In the genomic region with DNA sequence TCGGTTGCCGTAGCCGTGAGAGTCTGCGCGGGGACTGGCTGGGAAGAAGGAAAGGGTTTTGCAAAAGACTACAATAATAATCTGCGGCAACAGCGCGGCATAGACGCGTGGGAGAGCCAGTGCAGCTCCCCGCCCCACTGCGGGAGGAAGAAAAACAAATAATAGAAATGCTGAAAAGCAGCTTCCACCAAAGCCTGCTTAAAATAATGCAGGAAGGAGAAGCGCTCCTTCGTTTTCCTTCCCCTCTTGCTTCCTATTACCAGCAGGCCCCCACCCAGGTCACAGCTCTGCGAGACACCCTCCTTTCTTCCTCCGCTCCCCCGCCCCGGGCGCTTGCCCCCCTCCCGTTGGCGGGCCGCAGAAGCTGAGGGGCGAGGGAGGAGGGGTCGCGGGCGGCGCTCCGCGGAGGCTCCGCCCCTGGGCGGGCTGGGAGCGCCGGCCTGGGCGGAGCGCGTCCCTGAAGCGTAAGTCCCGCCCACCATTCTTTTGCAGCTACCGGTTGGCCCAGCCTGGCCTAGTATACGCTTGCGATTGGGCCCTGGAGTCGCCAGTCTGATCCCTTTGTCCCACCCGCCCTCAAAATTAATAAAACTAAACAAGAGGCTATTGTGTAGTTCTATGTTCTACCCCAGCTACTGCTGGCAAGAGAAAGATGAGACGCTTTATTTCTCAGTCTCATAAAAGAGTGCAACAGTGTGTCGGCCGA, we compare ENCODE assay signal across 8 cellular contexts. TPM values are rescaled to one million over a fixed set of nuclear protein-coding genes. Genes with fewer than 3 reads are reported as not detected.
DNase-seq lines count a peak whose midpoint lies in the region; ATAC-seq and TF ChIP-seq lines count a peak whose summit lies in the region.

No MANE protein-coding gene starts in this region.

- H3K36me3 Mint-ChIP-seq in activated CD4-positive, alpha-beta memory T cell treated with anti-CD3 and anti-CD28 coated beads for 36 hours: no peaks in the 10 kb centered on the region

- peak overlapping the region; percentile 46 to 77 for H3K27ac ChIP-seq in lung (ENCODE audit: low read depth in 1 of 2, low read length in 1 of 2)

- H3K4me1 ChIP-seq in lung (ENCODE audit: control insufficient read depth in 2 of 2, insufficient read depth in 2 of 2, low read length in 2 of 2): no peaks in the 10 kb centered on the region

- H3K27ac Mint-ChIP-seq in activated CD4-positive, alpha-beta memory T cell treated with anti-CD3 and anti-CD28 coated beads for 36 hours: peak overlapping the region; percentile 49

- H3K36me3 ChIP-seq in lung (ENCODE audit: control insufficient read depth in 2 of 2, insufficient read depth in 2 of 2, low read length in 2 of 2): no peaks in the 10 kb centered on the region

- ATAC-seq in HG03442 (IDR thresholded peaks at IDR 0.05; ENCODE audit: unreplicated experiment) (peak; percentile 94), lung (ENCODE audit: insufficient read depth, low FRiP score) (peak; percentile 91)

- no peaks in the 10 kb centered on the region for H3K27me3 Mint-ChIP-seq in activated CD4-positive, alpha-beta memory T cell treated with anti-CD3 and anti-CD28 coated beads for 36 hours

- H3K4me3 Mint-ChIP-seq in activated CD4-positive, alpha-beta memory T cell treated with anti-CD3 and anti-CD28 coated beads for 36 hours: peak overlapping the region; percentile 80

- POLR2A ChIA-PET in activated CD4-positive, alpha-beta memory T cell treated with anti-CD3 and anti-CD28 coated beads for 36 hours (lab: Charles Lee): no interaction called here

- peak overlapping the region; percentile 65 for H3K4me3 ChIP-seq in lung

- no peaks in the 10 kb centered on the region for H3K27me3 ChIP-seq in lung (ENCODE audit: control insufficient read depth, insufficient read depth)

- 4 to 16% methylated on average over 23 to 46 of the region's 46 CpGs for WGBS in lung, 2 donors

- CTCF ChIA-PET in activated CD4-positive, alpha-beta memory T cell treated with anti-CD3 and anti-CD28 coated beads for 36 hours (lab: Charles Lee): interaction anchor here (1.4 kb wide), 1 partner anchor 110 kb away, joined by 5 read pairs; no protein-coding TSS in a partner anchor

- H3K9me3 ChIP-seq in lung (ENCODE audit: control insufficient read depth in 2 of 2, insufficient read depth in 1 of 2, low read length in 1 of 2): peaks cover 0 to 3% of the 10 kb centered on the region in 2 donors

- DNase-seq in AML-193 (lab: John Stamatoyannopoulos, UW) (peak; percentile 53 to 60), GM19240 (ENCODE audit: insufficient read length, low spot score) (peak; percentile 12), NCI-H510A treated with DMSO at 0.1 percent for 48 hours (lab: John Stamatoyannopoulos, UW) (peak; percentile 75), ecto neural progenitor cell (ENCODE audit: low spot score) (peak; percentile 92), lung (ENCODE audit: low spot score) (peak; percentile 83)
- peak; percentile 78 for DNase-seq in activated CD4-positive, alpha-beta memory T cell treated with anti-CD3 and anti-CD28 coated beads for 36 hours
- DNase-seq in stimulated activated CD4-positive, alpha-beta T cell treated with anti-CD3 and anti-CD28 coated beads, TNF-alpha, amount 100 ng/mL, for 24 hours (ENCODE audit: low read depth in 3 of 3): peak; percentile 33 to 62 (median 34)

- H3K4me1 Mint-ChIP-seq in activated CD4-positive, alpha-beta memory T cell treated with anti-CD3 and anti-CD28 coated beads for 36 hours (ENCODE audit: low read depth): peaks cover 13% of the 10 kb centered on the region

- no peak for TF ChIP-seq CTCF in lung (IDR thresholded peaks at IDR 0.05; ENCODE audit: control extremely low read depth, extremely low read depth)

- intact Hi-C loops in activated CD4-positive, alpha-beta memory T cell treated with anti-CD3 and anti-CD28 coated beads for 36 hours (cut with micrococcal nuclease): loop anchor here (2.0 to 5.0 kb wide), 2 partner anchors 162 to 1159 kb away; partner anchors contain the start of genes ALG13 and LHFPL1

- no peaks in the 10 kb centered on the region for H3K9me3 Mint-ChIP-seq in activated CD4-positive, alpha-beta memory T cell treated with anti-CD3 and anti-CD28 coated beads for 36 hours

RNA-seq across cellular contexts. Expression of gene AMOT, which starts 0.6 kb away (rescaled TPM):
- total RNA-seq in activated CD4-positive, alpha-beta memory T cell treated with anti-CD3 and anti-CD28 coated beads for 36 hours: 1 to 10 TPM; 1.1 to 1.4 TPM
- 10 to 100 TPM in 1 of 2 donors, 1 to 10 TPM in 1; 9.9 to 11.8 TPM for total RNA-seq in lung
- polyA plus RNA-seq in lung: 1 to 10 TPM in 1 of 2 donors, under 1 TPM in 1; 0.79 to 1.8 TPM

Comparison
In these comparisons a context has a peak if more than half of its experiments do, and no peak if none do; other contexts are left out.
1. Peak in every context shown above with its lines: DNase-seq, ATAC-seq, H3K4me3 ChIP-seq and H3K27ac ChIP-seq.
2. DNase-seq: peak in every context shown above with its lines; median percentile 92 in ecto neural progenitor cell; 83 in lung; 78 in activated CD4-positive, alpha-beta memory T cell treated with anti-CD3 and anti-CD28 coated beads for 36 hours; 75 in NCI-H510A treated with DMSO at 0.1 percent for 48 hours; 56 in AML-193; 34 in stimulated activated CD4-positive, alpha-beta T cell treated with anti-CD3 and anti-CD28 coated beads, TNF-alpha, amount 100 ng/mL, for 24 hours; 12 in GM19240.
3. RNA of gene AMOT, which starts 0.6 kb away (total RNA-seq): 9.9 to 11.8 TPM in lung; 1.1 to 1.4 TPM in activated CD4-positive, alpha-beta memory T cell treated with anti-CD3 and anti-CD28 coated beads for 36 hours; every median in the first group is over 4 times any median in the second.